ENCODE assay signal across 8 cellular contexts in genomic region chr9:112174965-112175795, GRCh38. TPM values are rescaled to one million over a fixed set of nuclear protein-coding genes. Genes with fewer than 3 reads are reported as not detected.
DNase-seq lines count a peak whose midpoint lies in the region; ATAC-seq, FAIRE-seq and TF ChIP-seq lines count a peak whose summit lies in the region.

SUSD1 (minus strand) TSS chr9:112175297; CDS start chr9:112175235, 62 bp downstream.

- no peaks in the 10 kb centered on the region for H3K27me3 ChIP-seq in CD4-positive, alpha-beta memory T cell (ENCODE audit: insufficient read depth, low read length)
- no peaks in the 10 kb centered on the region for H3K27me3 ChIP-seq in RWPE2 (ENCODE audit: insufficient read depth, poor library complexity, severe bottlenecking)
- H3K27me3 ChIP-seq in GM12878 (replicated peaks in 1 of 2; ENCODE audit: control insufficient read depth in 2 of 2, insufficient read depth in 2 of 2, low read length in 1 of 2), result no peaks in the 10 kb centered on the region; a peak in 1 of 4 replicates

- peak; percentile 6 for TF ChIP-seq CTCF in RWPE2 (IDR thresholded peaks at IDR 0.05; ENCODE audit: poor library complexity, severe bottlenecking)
- no peak for TF ChIP-seq CTCF in GM12878 (IDR thresholded peaks at IDR 0.05 in 2 of 3, conservative IDR thresholded peaks at IDR 0.05 in 1 of 3; ENCODE audit: control insufficient read depth in 2 of 3, extremely low read depth in 1 of 3, insufficient read depth in 1 of 3, low read depth in 3 of 3, low read length in 3 of 3)

- TF ChIP-seq POLR2A in GM12878 (IDR thresholded peaks at IDR 0.05; ENCODE audit: low read depth, low read length), result no peak

- ATAC-seq in GM19023 (IDR thresholded peaks at IDR 0.05; ENCODE audit: unreplicated experiment) (peak; percentile 54), HG03103 (IDR thresholded peaks at IDR 0.05; ENCODE audit: low read depth, unreplicated experiment) (peak; percentile 36), RWPE2 (ENCODE audit: low read depth) (peak; percentile 41), GM12878 (peak; percentile 74)

- FAIRE-seq in GM12878 (lab: Jason Lieb, UNC), result no peak

- peaks cover 53 to 86% (median 71%) of the 10 kb centered on the region in 4 donors for H3K4me1 Mint-ChIP-seq in CD4-positive, alpha-beta memory T cell

- H3K36me3 Mint-ChIP-seq in CD4-positive, alpha-beta memory T cell, result peaks cover 0 to 4% of the 10 kb centered on the region in 2 donors

- 15% methylated on average over 49 of the region's 88 CpGs for WGBS in GM12878 (ENCODE audit: insufficient coverage, insufficient replicate concordance, low lambda C conversion rate, missing lambda C conversion rate)

- H3K27me3 Mint-ChIP-seq in CD4-positive, alpha-beta memory T cell, result no peaks in the 10 kb centered on the region

- H3K27ac Mint-ChIP-seq in CD4-positive, alpha-beta memory T cell, result peak within 1 kb of the TSS; percentile 82 to 98 (median 95)

- H3K79me2 ChIP-seq in GM12878 (ENCODE audit: control insufficient read depth, insufficient read depth, low read length), result no peaks in the 10 kb centered on the region

- intact Hi-C loops in CD4-positive, alpha-beta memory T cell (cut with micrococcal nuclease), result loop anchor here (1.0 to 10.0 kb wide), 5 partner anchors 48 to 540 kb away; partner anchors contain the start of genes INIP and PTBP3
- intact Hi-C loops in GM12878 (cut with micrococcal nuclease; ENCODE audit: unreplicated experiment), result loop anchor here (5.0 kb wide), 1 partner anchor 157 kb away; the partner anchor contains the start of gene PTBP3

- no peaks in the 10 kb centered on the region for H4K20me1 ChIP-seq in GM12878 (ENCODE audit: control insufficient read depth, insufficient read depth)

- peak within 1 kb of the TSS; percentile 64 for H2AFZ ChIP-seq in GM12878 (ENCODE audit: control insufficient read depth, low read depth, low read length)

- H3K4me3 Mint-ChIP-seq in CD4-positive, alpha-beta memory T cell, result peak within 1 kb of the TSS; percentile 88 to 96 (median 91)

- peak in 4 of 5 donors; percentile 33 to 55 (median 50) for DNase-seq in CD4-positive, alpha-beta memory T cell
- DNase-seq in RWPE2 (ENCODE audit: low spot score) (no peak), GM12878 (ENCODE audit: low read depth, low spot score) (no peak), NCI-H526 treated with DMSO at 0.1 percent for 48 hours (lab: John Stamatoyannopoulos, UW) (no peak)

- H3K4me1 ChIP-seq in CD4-positive, alpha-beta memory T cell (ENCODE audit: insufficient read depth, low read length), result peaks cover 71% of the 10 kb centered on the region
- H3K4me1 ChIP-seq in RWPE2 (ENCODE audit: insufficient read depth, poor library complexity, severe bottlenecking), result peaks cover 12% of the 10 kb centered on the region
- peaks cover 6% of the 10 kb centered on the region for H3K4me1 ChIP-seq in GM12878 (ENCODE audit: control insufficient read depth, insufficient read depth, low read length)

- peak within 1 kb of the TSS; percentile 69 for H3K9ac ChIP-seq in GM12878 (ENCODE audit: control insufficient read depth, insufficient read depth, low read length)

- H3K9me3 Mint-ChIP-seq in CD4-positive, alpha-beta memory T cell, result no peaks in the 10 kb centered on the region

- H3K4me3 ChIP-seq in CD4-positive, alpha-beta memory T cell (ENCODE audit: low read length in 2 of 2), result peak within 1 kb of the TSS; percentile 54 to 68
- H3K4me3 ChIP-seq in RWPE2 (ENCODE audit: severe bottlenecking) (peak within 1 kb of the TSS; percentile 50), GM12878 (peak within 1 kb of the TSS; percentile 67), iPS-18c (ENCODE audit: insufficient read depth, low read depth, low read length) (peak within 1 kb of the TSS; percentile 79), skin epidermis (peak within 1 kb of the TSS; percentile 39 to 71 (median 54))

- peak within 1 kb of the TSS; percentile 75 for H3K4me2 ChIP-seq in GM12878 (ENCODE audit: control insufficient read depth, insufficient read depth)

- no peaks in the 10 kb centered on the region for H3K9me3 ChIP-seq in CD4-positive, alpha-beta memory T cell (ENCODE audit: control insufficient read depth in 1 of 2, low read length in 2 of 2)
- no peaks in the 10 kb centered on the region for H3K9me3 ChIP-seq in RWPE2 (ENCODE audit: severe bottlenecking)
- no peaks in the 10 kb centered on the region for H3K9me3 ChIP-seq in GM12878 (replicated peaks; ENCODE audit: control insufficient read depth, insufficient read depth, low read length)
- H3K9me3 ChIP-seq in iPS-18c (ENCODE audit: control insufficient read depth, insufficient read depth, low read length), result no peaks in the 10 kb centered on the region

- TF ChIP-seq EP300 in GM12878 (IDR thresholded peaks at IDR 0.05; ENCODE audit: borderline replicate concordance in 1 of 2, control insufficient read depth in 1 of 2, low read depth in 2 of 2, low read length in 2 of 2), result no peak

- peak within 1 kb of the TSS; percentile 33 for H3K27ac ChIP-seq in CD4-positive, alpha-beta memory T cell (ENCODE audit: low read depth, low read length)
- H3K27ac ChIP-seq in RWPE2 (ENCODE audit: poor library complexity, severe bottlenecking), result peak within 1 kb of the TSS; percentile 20
- peak within 1 kb of the TSS; percentile 6; the same call in 1 of the 2 replicates for H3K27ac ChIP-seq in GM12878 (ENCODE audit: control insufficient read depth, insufficient read depth)
- peak within 1 kb of the TSS in 20 of 21 experiments; percentile 27 to 89 (median 84) for H3K27ac ChIP-seq in skin epidermis

- in situ Hi-C loops in GM12878 (cut with MboI), result no loop called here

- RAD21 ChIA-PET in GM12878 (lab: Charles Lee; ENCODE audit: unreplicated experiment), result interaction anchor here (1.0 to 1.5 kb wide), 2 partner anchors 29 to 96 kb away, joined by 3 to 4 read pairs; no protein-coding TSS in a partner anchor

- SMC1A ChIA-PET in GM12878 (lab: Charles Lee; ENCODE audit: uncharacterized antibody, unreplicated experiment), result interaction anchor here (0.6 to 1.7 kb wide), 3 partner anchors 11 to 204 kb away, joined by 3 to 4 read pairs (median 3); no protein-coding TSS in a partner anchor

- TF ChIP-seq RAD21 in GM12878 (IDR thresholded peaks at IDR 0.05; ENCODE audit: insufficient read depth, low read depth, low read length), result no peak

- POLR2A ChIA-PET in CD4-positive, alpha-beta memory T cell (lab: Charles Lee; ENCODE audit: partially characterized antibody), result interaction anchor here (0.8 to 4.3 kb wide), 10 partner anchors 9 to 692 kb away, joined by 3 to 45 read pairs (median 4); partner anchors contain the start of genes HSDL2 and PTBP3
- POLR2A ChIA-PET in GM12878 (lab: Charles Lee), result interaction anchor here (0.6 kb wide), 2 partner anchors 206 to 258 kb away, joined by 3 read pairs; no protein-coding TSS in a partner anchor

- CTCF ChIA-PET in CD4-positive, alpha-beta memory T cell (lab: Charles Lee; ENCODE audit: partially characterized antibody), result interaction anchor here (1.4 to 2.4 kb wide), 4 partner anchors 10 to 78 kb away, joined by 6 to 11 read pairs (median 6); no protein-coding TSS in a partner anchor
- CTCF ChIA-PET in GM12878 (lab: Yijun Ruan, JAX), result interaction anchor here (0.6 kb wide), 1 partner anchor 10 kb away, joined by 3 read pairs; no protein-coding TSS in a partner anchor

- no peaks in the 10 kb centered on the region for H3K36me3 ChIP-seq in CD4-positive, alpha-beta memory T cell (ENCODE audit: insufficient read depth, low read length)
- no peaks in the 10 kb centered on the region for H3K36me3 ChIP-seq in RWPE2 (ENCODE audit: low read depth)
- H3K36me3 ChIP-seq in GM12878 (ENCODE audit: control insufficient read depth in 2 of 2, insufficient read depth in 2 of 2, low read length in 1 of 2), result no peaks in the 10 kb centered on the region

- BruUV-seq in GM12878 (replicated peaks; lab: Mats Ljungman, UMichigan), result no TSS peak

TF ChIP-seq in GM12878, 131 proteins besides CTCF, POLR2A, EP300 and RAD21 (continues in another document):
- no peak for TF ChIP-seq ZBTB4 (CRISPR knock-in tag; IDR thresholded peaks at IDR 0.05)

RNA-seq across cellular contexts. Expression of gene SUSD1, which starts in this region (rescaled TPM):
- 1 to 10 TPM; 3.6 to 4.2 TPM for total RNA-seq in CD4-positive, alpha-beta memory T cell
- polyA plus RNA-seq in CD4-positive, alpha-beta memory T cell, result 1 to 10 TPM; 7.3 to 8.4 TPM
- total RNA-seq in GM12878 (2013; cell fraction: nucleolus; rRNA removed), result 4.4 and 4.9 TPM in 2 replicates
- total RNA-seq in GM12878 (2014; rRNA removed) (16.5 and 17.7 TPM in 2 replicates), GM12878 (2014; rRNA removed; fragmentation: Illumina TruSeq; extraction: Trizol) (11.7 and 12.3 TPM in 2 replicates), GM12878 (2021) (16.5 and 17.3 TPM in 2 replicates)
- polyA plus RNA-seq in GM12878 (2011; ENCODE audit: low read depth), result 4.7 TPM
- polyA plus RNA-seq in GM12878 (2011; rRNA removed) (7.6 and 9.1 TPM in 2 replicates), GM12878 (2014; fragmentation: Illumina TruSeq; extraction: Trizol) (11.9 and 13.6 TPM in 2 replicates), GM12878 (2014; fragmentation: Nextera tagmentation; extraction: Ambion mirVana) (10 to 100 TPM; 15.9 to 20.8 TPM), GM12878 (2014; rRNA removed) (10.6 and 12.8 TPM in 2 replicates), GM12878 (2016; fragmentation: Nextera tagmentation; extraction: Ambion mirVana) (1 to 10 TPM; 6.7 to 7.7 TPM)
- 7.7 and 8.5 TPM in 2 replicates for polyA plus RNA-seq in GM12878 (2011; cell fraction: cytosol; rRNA removed)
- 4.8 and 6.4 TPM in 2 replicates for polyA plus RNA-seq in GM12878 (2011; cell fraction: nucleus; rRNA removed)
- 5.2 and 8.0 TPM in 2 replicates for polyA plus RNA-seq in GM12878 (2012)
- 6.4 and 8.0 TPM in 2 replicates for polyA minus RNA-seq in GM12878 (2011; rRNA and poly(A)+ RNA removed)
- polyA minus RNA-seq in GM12878 (2011; cell fraction: cytosol; rRNA and poly(A)+ RNA removed), result 2.4 and 3.1 TPM in 2 replicates
- 2.2 and 2.7 TPM in 2 replicates for polyA minus RNA-seq in GM12878 (2011; cell fraction: nucleus; rRNA and poly(A)+ RNA removed)

Comparison
In these comparisons a context has a peak if more than half of its experiments do, and no peak if none do; other contexts are left out.
1. DNase-seq: peak in CD4-positive, alpha-beta memory T cell (4 of 5); none in RWPE2 (single experiment), GM12878 (single experiment) and NCI-H526 treated with DMSO at 0.1 percent for 48 hours (single experiment).
2. H3K27ac ChIP-seq: peak in every context shown above with its lines; median percentile 84 in skin epidermis; 33 in CD4-positive, alpha-beta memory T cell; 20 in RWPE2; 6 in GM12878.
3. Peak in every context shown above with its lines, with median percentiles within 50 percentile points of each other: H3K4me3 ChIP-seq and ATAC-seq.